In the genomic region with DNA sequence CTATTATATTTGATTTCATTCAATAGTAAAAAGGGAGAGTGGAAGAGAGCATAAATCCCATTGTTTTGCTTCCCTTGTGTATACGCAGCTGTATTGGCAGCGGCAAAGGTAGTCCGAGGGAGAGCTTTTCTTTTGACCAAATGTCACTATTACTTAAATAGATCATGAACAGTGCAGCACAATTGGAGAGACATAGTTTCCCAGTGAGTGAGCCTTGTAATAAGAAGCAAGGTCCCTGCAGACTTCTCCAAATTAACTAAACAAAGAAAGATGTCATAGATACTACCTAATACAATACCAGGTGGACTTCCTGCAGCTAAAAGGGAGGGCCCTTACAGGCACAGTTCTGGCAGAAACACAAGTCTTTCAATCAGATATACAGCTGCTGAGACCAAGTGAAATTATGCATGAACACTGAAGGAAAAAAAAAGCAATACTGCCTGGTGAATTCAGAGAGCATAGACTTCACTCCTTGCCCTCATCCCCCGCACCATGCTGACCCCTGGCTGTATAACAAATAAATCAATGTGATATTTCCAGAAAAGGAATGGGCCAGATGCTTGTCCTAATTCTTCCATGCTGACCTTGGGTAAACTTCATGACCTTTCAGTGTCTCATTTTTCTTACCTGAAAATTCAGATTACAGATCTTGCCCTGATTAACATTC, we compare ENCODE assay signal across 16 cellular contexts.
DNase-seq lines count a peak whose midpoint lies in the region; ATAC-seq, FAIRE-seq and TF ChIP-seq lines count a peak whose summit lies in the region.
"Had no signal": no experiment of that assay in that cellular context is flagged by ENCODE, and none has a peak within 500 bp of the region (broad histone marks: within the 10 kb centered on the region; RNA-seq: fewer than 3 reads in every experiment).

No MANE protein-coding gene starts in this region.

- SMC1A ChIA-PET in GM12878 (lab: Charles Lee; ENCODE audit: uncharacterized antibody, unreplicated experiment), result no interaction called here

- POLR2A ChIA-PET in GM12878 (lab: Charles Lee), result no interaction called here
- POLR2A ChIA-PET in GM10248 (lab: Yijun Ruan, JAX), result no interaction called here

- peaks cover 24% of the 10 kb centered on the region for H3K4me1 Mint-ChIP-seq in neural progenitor cell
- H3K4me1 Mint-ChIP-seq: activated T-helper 17 cell treated with anti-CD3 and anti-CD28 coated beads, Interleukin-2, amount 50 U/mL, for 72 hours had no signal

- no peak overlapping the region for H3K4me3 Mint-ChIP-seq in neural progenitor cell
- H3K4me3 Mint-ChIP-seq: activated CD8-positive, alpha-beta T cell treated with anti-CD3 and anti-CD28 coated beads, Interleukin-2, amount 10 ng/mL, durations not matched to agents 7 days and 5 days; activated T-helper 17 cell treated with anti-CD3 and anti-CD28 coated beads, Interleukin-2, amount 50 U/mL, for 72 hours had no signal

- H2AFZ ChIP-seq in GM12878 (ENCODE audit: control insufficient read depth, low read depth, low read length) (no peak overlapping the region), neural progenitor cell (replicated peaks) (no peak overlapping the region)

- no peaks in the 10 kb centered on the region for H3K9me3 ChIP-seq in GM12878 (replicated peaks; ENCODE audit: control insufficient read depth, insufficient read depth, low read length)
- H3K9me3 ChIP-seq in neural progenitor cell (ENCODE audit: low read depth), result no peaks in the 10 kb centered on the region
- H3K9me3 ChIP-seq: colonic mucosa had no signal

- DNase-seq in DMS53 (lab: John Stamatoyannopoulos, UW) (peak; percentile 16), DMS53 treated with DMSO at 0.1 percent for 48 hours (lab: John Stamatoyannopoulos, UW; ENCODE audit: unreplicated experiment) (no peak), NCI-H2227 treated with DMSO at 0.1 percent for 48 hours (lab: John Stamatoyannopoulos, UW) (peak; percentile 50), GM12878 (ENCODE audit: low read depth, low spot score) (no peak), neural progenitor cell (ENCODE audit: low spot score) (peak; percentile 33), GM10248 (ENCODE audit: extremely low spot score) (no peak), left lobe of liver (ENCODE audit: low spot score) (no peak)
- DNase-seq: activated CD8-positive, alpha-beta T cell treated with anti-CD3 and anti-CD28 coated beads, Interleukin-2, amount 10 ng/mL, durations not matched to agents 7 days and 5 days; C1 segment of cervical spinal cord; colonic mucosa; NCI-H226; trophoblast cell had no signal

- WGBS in GM12878 (ENCODE audit: insufficient coverage, insufficient replicate concordance, low lambda C conversion rate, missing lambda C conversion rate), result 19% methylated on average over 4 of the region's 4 CpGs

- H3K27me3 Mint-ChIP-seq in neural progenitor cell (ENCODE audit: insufficient read depth, low read depth), result no peaks in the 10 kb centered on the region
- H3K27me3 Mint-ChIP-seq: activated T-helper 17 cell treated with anti-CD3 and anti-CD28 coated beads, Interleukin-2, amount 50 U/mL, for 72 hours had no signal

- CTCF ChIA-PET in GM12878 (lab: Yijun Ruan, JAX) (interaction anchor here (1.3 kb wide), 1 partner anchor 21 kb away, joined by 3 read pairs; no protein-coding TSS in a partner anchor), GM10248 (lab: Yijun Ruan, JAX) (interaction anchor here (1.2 kb wide), 1 partner anchor 9 kb away, joined by 3 read pairs; no protein-coding TSS in a partner anchor)

- TF ChIP-seq RAD21 in GM12878 (IDR thresholded peaks at IDR 0.05; ENCODE audit: insufficient read depth, low read depth, low read length), result peak; percentile 40; the same call in 1 of the 2 replicates

- H3K4me3 ChIP-seq in GM12878 (no peak overlapping the region), neural progenitor cell (no peak overlapping the region)
- H3K4me3 ChIP-seq: colonic mucosa, skin epidermis had no signal

- RAD21 ChIA-PET in GM12878 (lab: Charles Lee; ENCODE audit: unreplicated experiment), result no interaction called here

- no peaks in the 10 kb centered on the region for H3K79me2 ChIP-seq in GM12878 (ENCODE audit: control insufficient read depth, insufficient read depth, low read length)
- no peaks in the 10 kb centered on the region for H3K79me2 ChIP-seq in neural progenitor cell (ENCODE audit: low read depth)

- no peak overlapping the region for H3K4me2 ChIP-seq in GM12878 (ENCODE audit: control insufficient read depth, insufficient read depth)
- peak overlapping the region; percentile 31 for H3K4me2 ChIP-seq in neural progenitor cell

- H3K4me1 ChIP-seq in GM12878 (ENCODE audit: control insufficient read depth, insufficient read depth, low read length) (no peaks in the 10 kb centered on the region), neural progenitor cell (peaks cover 26% of the 10 kb centered on the region)
- H3K4me1 ChIP-seq: colonic mucosa had no signal

- no TSS peak for BruUV-seq in GM12878 (replicated peaks; lab: Mats Ljungman, UMichigan)

- no peaks in the 10 kb centered on the region for H4K20me1 ChIP-seq in GM12878 (ENCODE audit: control insufficient read depth, insufficient read depth)
- no peaks in the 10 kb centered on the region for H4K20me1 ChIP-seq in neural progenitor cell (ENCODE audit: low read depth)

- ATAC-seq in GM12878 (no peak), GM18511 (IDR thresholded peaks at IDR 0.05; ENCODE audit: unreplicated experiment) (no peak), left lobe of liver (no peak)
- ATAC-seq: activated CD8-positive, alpha-beta T cell treated with anti-CD3 and anti-CD28 coated beads, Interleukin-2, amount 10 ng/mL, durations not matched to agents 7 days and 5 days; activated T-helper 17 cell treated with anti-CD3 and anti-CD28 coated beads, Interleukin-2, amount 50 U/mL, for 72 hours had no signal

- TF ChIP-seq CTCF in GM12878 (IDR thresholded peaks at IDR 0.05 in 2 of 3, conservative IDR thresholded peaks at IDR 0.05 in 1 of 3; ENCODE audit: control insufficient read depth in 2 of 3, extremely low read depth in 1 of 3, insufficient read depth in 1 of 3, low read depth in 3 of 3, low read length in 3 of 3) (no peak), neural progenitor cell (IDR thresholded peaks at IDR 0.05) (no peak), GM10248 (IDR thresholded peaks at IDR 0.05; ENCODE audit: control extremely low read depth, extremely low read depth, low read depth, missing control alignments) (no peak)

- peaks cover 18% of the 10 kb centered on the region for H3F3A ChIP-seq in neural progenitor cell (ENCODE audit: low read depth)

- intact Hi-C loops in GM12878 (cut with micrococcal nuclease; ENCODE audit: unreplicated experiment), result no loop called here

- no peak for TF ChIP-seq EP300 in GM12878 (IDR thresholded peaks at IDR 0.05; ENCODE audit: borderline replicate concordance in 1 of 2, control insufficient read depth in 1 of 2, low read depth in 2 of 2, low read length in 2 of 2)

- FAIRE-seq in GM12878 (lab: Jason Lieb, UNC), result no peak

- TF ChIP-seq POLR2A in GM12878 (IDR thresholded peaks at IDR 0.05; ENCODE audit: low read depth, low read length), result no peak

- H3K9ac ChIP-seq in GM12878 (ENCODE audit: control insufficient read depth, insufficient read depth, low read length), result no peak overlapping the region
- no peak overlapping the region for H3K9ac ChIP-seq in neural progenitor cell

- in situ Hi-C loops in GM12878 (cut with MboI), result no loop called here

- H3K27ac ChIP-seq in GM12878 (ENCODE audit: control insufficient read depth, insufficient read depth), result no peak overlapping the region
- no peak overlapping the region for H3K27ac ChIP-seq in neural progenitor cell
- H3K27ac ChIP-seq: 22Rv1, colonic mucosa, skin epidermis had no signal

- H3K9me3 Mint-ChIP-seq in neural progenitor cell, result no peaks in the 10 kb centered on the region

- no peaks in the 10 kb centered on the region for H3K27me3 ChIP-seq in GM12878 (replicated peaks in 1 of 2; ENCODE audit: control insufficient read depth in 2 of 2, insufficient read depth in 2 of 2, low read length in 1 of 2)
- H3K27me3 ChIP-seq in neural progenitor cell, result no peaks in the 10 kb centered on the region
- H3K27me3 ChIP-seq: colonic mucosa had no signal

- H3K36me3 ChIP-seq in GM12878 (ENCODE audit: control insufficient read depth in 2 of 2, insufficient read depth in 2 of 2, low read length in 1 of 2) (no peaks in the 10 kb centered on the region), neural progenitor cell (no peaks in the 10 kb centered on the region)
- H3K36me3 ChIP-seq: colonic mucosa had no signal

- no peak overlapping the region for H3K27ac Mint-ChIP-seq in neural progenitor cell
- H3K27ac Mint-ChIP-seq: activated CD8-positive, alpha-beta T cell treated with anti-CD3 and anti-CD28 coated beads, Interleukin-2, amount 10 ng/mL, durations not matched to agents 7 days and 5 days; activated T-helper 17 cell treated with anti-CD3 and anti-CD28 coated beads, Interleukin-2, amount 50 U/mL, for 72 hours had no signal

- no peaks in the 10 kb centered on the region for H3K36me3 Mint-ChIP-seq in neural progenitor cell

TF ChIP-seq in GM12878, 131 proteins besides CTCF, POLR2A, EP300 and RAD21 (continues in another document):
- TF ChIP-seq PML (IDR thresholded peaks at IDR 0.05; ENCODE audit: low read length), result no peak
- TF ChIP-seq RBBP5 (conservative IDR thresholded peaks at IDR 0.05), result no peak
- TF ChIP-seq RB1 (IDR thresholded peaks at IDR 0.05; ENCODE audit: borderline replicate concordance), result no peak
- no peak for TF ChIP-seq SMC3 (IDR thresholded peaks at IDR 0.05; ENCODE audit: borderline replicate concordance, low read length)
- TF ChIP-seq POLR2AphosphoS5 (IDR thresholded peaks at IDR 0.05; ENCODE audit: low read length), result no peak

Comparison
In these comparisons a context has a peak if more than half of its experiments do, and no peak if none do; other contexts are left out.
1. DNase-seq: peak in DMS53 (single experiment), NCI-H2227 treated with DMSO at 0.1 percent for 48 hours (single experiment) and neural progenitor cell (single experiment); none in DMS53 treated with DMSO at 0.1 percent for 48 hours (single experiment), GM12878 (single experiment), GM10248 (single experiment) and left lobe of liver (single experiment).